In the genomic region with DNA sequence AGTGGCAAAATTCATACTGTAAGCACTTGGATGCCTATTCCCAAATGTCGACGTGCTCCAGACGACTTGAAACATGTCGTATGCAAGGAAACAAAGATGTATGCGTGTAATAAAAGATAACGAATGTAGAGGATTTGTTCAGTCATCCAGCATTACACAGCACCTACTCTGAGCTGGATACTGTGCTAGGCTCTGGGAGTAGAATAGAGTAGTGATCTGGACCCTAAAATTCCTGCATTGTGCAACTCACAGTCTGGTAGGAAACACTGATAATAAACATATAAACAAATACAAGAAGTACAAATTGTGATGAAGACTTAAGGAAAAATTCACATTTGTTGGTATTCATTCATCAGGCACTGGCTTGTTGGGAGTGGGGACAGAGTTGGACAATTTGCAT, we compare ENCODE assay signal across 17 cellular contexts. TPM values are rescaled to one million over a fixed set of nuclear protein-coding genes. Genes with fewer than 3 reads are reported as not detected.
DNase-seq lines count a peak whose midpoint lies in the region; ATAC-seq and TF ChIP-seq lines count a peak whose summit lies in the region.
"Had no signal": no experiment of that assay in that cellular context is flagged by ENCODE, and none has a peak within 500 bp of the region (broad histone marks: within the 10 kb centered on the region; RNA-seq: fewer than 3 reads in every experiment).

No MANE protein-coding gene starts in this region.

- peaks cover 24% of the 10 kb centered on the region for H4K20me1 ChIP-seq in GM23338 (replicated peaks; ENCODE audit: insufficient read depth)
- no peaks in the 10 kb centered on the region for H4K20me1 ChIP-seq in neural cell (ENCODE audit: insufficient read depth)
- H4K20me1 ChIP-seq: BLaER1 treated with 17β-estradiol and CSF1 and Interleukin-3, amounts not matched to agents 10 nM and 100 nM had no signal

- peak overlapping the region; percentile 63 for H3K4me3 ChIP-seq in GM23338
- H3K4me3 ChIP-seq in HUES6 (ENCODE audit: low read depth, low read length) = peak overlapping the region; percentile 58; the same call in 1 of the 2 replicates
- no peak overlapping the region for H3K4me3 ChIP-seq in neural cell (ENCODE audit: low read length)
- no peak overlapping the region for H3K4me3 ChIP-seq in spleen
- H3K4me3 ChIP-seq: BLaER1 treated with 17β-estradiol and CSF1 and Interleukin-3, amounts not matched to agents 10 nM and 100 nM; SK-N-MC had no signal

- H3K9me3 Mint-ChIP-seq in GM23338 (no peaks in the 10 kb centered on the region; the same call in 1 of the 3 replicates), endothelial cell (ENCODE audit: unreplicated experiment) (no peaks in the 10 kb centered on the region)

- DNase-seq in GM23338 (ENCODE audit: low spot score) (no peak), endothelial cell (ENCODE audit: low spot score) (no peak), spleen (no peak)
- DNase-seq: DMS79; NCI-H1092 treated with DMSO at 0.1 percent for 48 hours; NCI-H146; NCI-H2081; NCI-H510A; NCI-H748 treated with DMSO at 0.1 percent for 48 hours; NK-92 treated with Interleukin-12 subunit alpha and Interleukin-12 subunit beta, amount 100 ng/mL, for 24 hours; SHP77 had no signal

- TF ChIP-seq CTCF in GM23338 (conservative IDR thresholded peaks at IDR 0.05; ENCODE audit: low read depth in 2 of 2) = no peak
- no peak for TF ChIP-seq CTCF in endothelial cell (IDR thresholded peaks at IDR 0.05; ENCODE audit: unreplicated experiment)
- TF ChIP-seq CTCF in neural cell (IDR thresholded peaks at IDR 0.05; ENCODE audit: poor library complexity, severe bottlenecking) = no peak
- TF ChIP-seq CTCF in spleen (IDR thresholded peaks at IDR 0.05 in 8 of 11, conservative IDR thresholded peaks at IDR 0.05 in 3 of 11) = no peak

- H3K27me3 ChIP-seq in GM23338 (ENCODE audit: insufficient read depth) (peaks cover 100% of the 10 kb centered on the region), HUES6 (ENCODE audit: control insufficient read depth, insufficient read depth, low read length) (peaks cover 98% of the 10 kb centered on the region), neural cell (ENCODE audit: insufficient read depth, low read depth, low read length) (peaks cover 98% of the 10 kb centered on the region), spleen (replicated peaks in 1 of 7) (peaks cover 8 to 100% (median 92%) of the 10 kb centered on the region in 7 donors)

- intact Hi-C loops in spleen (cut with DNase I; ENCODE audit: low total_unique reads) = no loop called here

- H3K4me1 Mint-ChIP-seq in GM23338 (peaks cover 57% of the 10 kb centered on the region), endothelial cell (ENCODE audit: unreplicated experiment) (peaks cover 27% of the 10 kb centered on the region)

- H3K9me2 ChIP-seq in GM23338 (ENCODE audit: insufficient read depth) (no peaks in the 10 kb centered on the region), neural cell (ENCODE audit: insufficient read depth, low read length) (no peaks in the 10 kb centered on the region)

- H3K27ac Mint-ChIP-seq in GM23338 = no peak overlapping the region
- no peak overlapping the region for H3K27ac Mint-ChIP-seq in endothelial cell (ENCODE audit: unreplicated experiment)

- H3K36me3 Mint-ChIP-seq in GM23338 (ENCODE audit: low read depth) = no peaks in the 10 kb centered on the region
- no peaks in the 10 kb centered on the region for H3K36me3 Mint-ChIP-seq in endothelial cell (ENCODE audit: low read depth, unreplicated experiment)

- H3K9ac ChIP-seq in HUES6 (ENCODE audit: low read length) = no peak overlapping the region
- no peak overlapping the region for H3K9ac ChIP-seq in neural cell (ENCODE audit: low read length)
- H3K9ac ChIP-seq: BLaER1 treated with 17β-estradiol and CSF1 and Interleukin-3, amounts not matched to agents 10 nM and 100 nM had no signal

- H3K9me3 ChIP-seq in HUES6 (ENCODE audit: control insufficient read depth, insufficient read depth, low read depth, low read length) (no peaks in the 10 kb centered on the region), neural cell (ENCODE audit: low read length) (no peaks in the 10 kb centered on the region), spleen (peaks cover 0 to 25% (median 0%) of the 10 kb centered on the region in 8 donors)

- no peaks in the 10 kb centered on the region for H3K79me2 ChIP-seq in GM23338 (replicated peaks; ENCODE audit: insufficient read depth)
- no peaks in the 10 kb centered on the region for H3K79me2 ChIP-seq in neural cell (replicated peaks; ENCODE audit: insufficient read depth, low read length)

- WGBS in spleen, 5 donors = 11 to 13% (median 12%) methylated on average over 6 of the region's 6 CpGs

- peaks cover 92% of the 10 kb centered on the region for H3K27me3 Mint-ChIP-seq in GM23338 (ENCODE audit: insufficient read depth, low read depth, poor library complexity)
- H3K27me3 Mint-ChIP-seq in endothelial cell (ENCODE audit: unreplicated experiment) = peaks cover 22% of the 10 kb centered on the region

- H3K4me3 Mint-ChIP-seq in GM23338 = peak overlapping the region; percentile 72; the same call in 1 of the 3 replicates
- peak overlapping the region; percentile 2 for H3K4me3 Mint-ChIP-seq in endothelial cell (ENCODE audit: unreplicated experiment)

- H3K27ac ChIP-seq in GM23338 (ENCODE audit: low read depth) (no peak overlapping the region), HUES6 (ENCODE audit: low read depth, low read length) (no peak overlapping the region), neural cell (ENCODE audit: low read length) (no peak overlapping the region), spleen (no peak overlapping the region)
- H3K27ac ChIP-seq: BLaER1 treated with 17β-estradiol and CSF1 and Interleukin-3, amounts not matched to agents 10 nM and 100 nM; SK-N-MC had no signal

- no peak for TF ChIP-seq RAD21 in neural cell (conservative IDR thresholded peaks at IDR 0.05)

- H2AFZ ChIP-seq in GM23338 (no peak overlapping the region), neural cell (ENCODE audit: low read depth, low read length) (no peak overlapping the region)

- H3K4me2 ChIP-seq in GM23338 (peak overlapping the region; percentile 92; the same call in 1 of the 2 replicates), neural cell (ENCODE audit: low read length) (no peak overlapping the region)
- H3K4me2 ChIP-seq: BLaER1 treated with 17β-estradiol and CSF1 and Interleukin-3, amounts not matched to agents 10 nM and 100 nM had no signal

- H3K36me3 ChIP-seq in GM23338 (ENCODE audit: insufficient read depth) (no peaks in the 10 kb centered on the region), HUES6 (ENCODE audit: control insufficient read depth, insufficient read depth, low read length) (no peaks in the 10 kb centered on the region), neural cell (ENCODE audit: insufficient read depth, low read length) (no peaks in the 10 kb centered on the region), spleen (no peaks in the 10 kb centered on the region)
- H3K36me3 ChIP-seq: BLaER1 treated with 17β-estradiol and CSF1 and Interleukin-3, amounts not matched to agents 10 nM and 100 nM had no signal

- ATAC-seq in GM23338 (no peak), HG02759 (IDR thresholded peaks at IDR 0.05; ENCODE audit: unreplicated experiment) (no peak), GM18511 (IDR thresholded peaks at IDR 0.05; ENCODE audit: unreplicated experiment) (no peak)

- TF ChIP-seq EP300 in neural cell (conservative IDR thresholded peaks at IDR 0.05; ENCODE audit: poor library complexity, severe bottlenecking) = no peak

- H3K4me1 ChIP-seq in GM23338 (ENCODE audit: insufficient read depth) (peaks cover 58% of the 10 kb centered on the region), HUES6 (ENCODE audit: control insufficient read depth, insufficient read depth, low read length) (peaks cover 56% of the 10 kb centered on the region), spleen (peaks cover 1 to 35% (median 20%) of the 10 kb centered on the region in 6 donors)

- H3F3A ChIP-seq in GM23338 (replicated peaks; ENCODE audit: low read depth) (peaks cover 23% of the 10 kb centered on the region), neural cell (ENCODE audit: insufficient read depth, low read length, poor library complexity, severe bottlenecking) (no peaks in the 10 kb centered on the region)

- TF ChIP-seq POLR2A in spleen (IDR thresholded peaks at IDR 0.05) = no peak

TF ChIP-seq in GM23338, 12 proteins besides CTCF, POLR2A, EP300 and RAD21:
- TF ChIP-seq ZNF331 (CRISPR knock-in tag; IDR thresholded peaks at IDR 0.05; ENCODE audit: low read depth) (no peak), EZH2 (IDR thresholded peaks at IDR 0.05; ENCODE audit: low read depth, unreplicated experiment) (peak; percentile 22)

TF ChIP-seq in neural cell, 6 proteins besides CTCF, POLR2A, EP300 and RAD21:
- TF ChIP-seq TAF1 (IDR thresholded peaks at IDR 0.05; ENCODE audit: low read depth) (no peak), EZH2 (IDR thresholded peaks at IDR 0.05; ENCODE audit: borderline replicate concordance, insufficient read depth, low read length, poor library complexity, severe bottlenecking) (peak; percentile 32), POLR2AphosphoS5 (IDR thresholded peaks at IDR 0.05) (peak; percentile 52)
- TF ChIP-seq, protein P1, sequence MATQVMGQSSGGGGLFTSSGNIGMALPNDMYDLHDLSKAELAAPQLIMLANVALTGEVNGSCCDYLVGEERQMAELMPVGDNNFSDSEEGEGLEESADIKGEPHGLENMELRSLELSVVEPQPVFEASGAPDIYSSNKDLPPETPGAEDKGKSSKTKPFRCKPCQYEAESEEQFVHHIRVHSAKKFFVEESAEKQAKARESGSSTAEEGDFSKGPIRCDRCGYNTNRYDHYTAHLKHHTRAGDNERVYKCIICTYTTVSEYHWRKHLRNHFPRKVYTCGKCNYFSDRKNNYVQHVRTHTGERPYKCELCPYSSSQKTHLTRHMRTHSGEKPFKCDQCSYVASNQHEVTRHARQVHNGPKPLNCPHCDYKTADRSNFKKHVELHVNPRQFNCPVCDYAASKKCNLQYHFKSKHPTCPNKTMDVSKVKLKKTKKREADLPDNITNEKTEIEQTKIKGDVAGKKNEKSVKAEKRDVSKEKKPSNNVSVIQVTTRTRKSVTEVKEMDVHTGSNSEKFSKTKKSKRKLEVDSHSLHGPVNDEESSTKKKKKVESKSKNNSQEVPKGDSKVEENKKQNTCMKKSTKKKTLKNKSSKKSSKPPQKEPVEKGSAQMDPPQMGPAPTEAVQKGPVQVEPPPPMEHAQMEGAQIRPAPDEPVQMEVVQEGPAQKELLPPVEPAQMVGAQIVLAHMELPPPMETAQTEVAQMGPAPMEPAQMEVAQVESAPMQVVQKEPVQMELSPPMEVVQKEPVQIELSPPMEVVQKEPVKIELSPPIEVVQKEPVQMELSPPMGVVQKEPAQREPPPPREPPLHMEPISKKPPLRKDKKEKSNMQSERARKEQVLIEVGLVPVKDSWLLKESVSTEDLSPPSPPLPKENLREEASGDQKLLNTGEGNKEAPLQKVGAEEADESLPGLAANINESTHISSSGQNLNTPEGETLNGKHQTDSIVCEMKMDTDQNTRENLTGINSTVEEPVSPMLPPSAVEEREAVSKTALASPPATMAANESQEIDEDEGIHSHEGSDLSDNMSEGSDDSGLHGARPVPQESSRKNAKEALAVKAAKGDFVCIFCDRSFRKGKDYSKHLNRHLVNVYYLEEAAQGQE (IDR thresholded peaks at IDR 0.05; ENCODE audit: borderline replicate concordance) = no peak

RNA-seq across cellular contexts. Expression of gene TBX20, which starts 5.7 kb away (rescaled TPM):
- total RNA-seq in GM23338 (2014; rRNA removed; shearing (Covaris generic)) = 0.12 and 0.69 TPM in 2 replicates
- polyA plus RNA-seq in GM23338 (2016; fragmentation: Nextera tagmentation; extraction: Ambion mirVana) (not detected in 2 replicates), neural cell (not detected in 2 replicates), spleen (not detected)
- total RNA-seq in endothelial cell (ENCODE audit: unreplicated experiment) (0.36 TPM), spleen (not detected)
- polyA minus RNA-seq in neural cell = not detected in 2 replicates

Comparison
In these comparisons a context has a peak if more than half of its experiments do, and no peak if none do; other contexts are left out.
1. H3K4me3 ChIP-seq: peak in GM23338 (single experiment) and HUES6 (single experiment); none in neural cell (single experiment) and spleen (0 of 8).